Comparison of ENCODE assay signal across 1 cellular context in the genomic region with DNA sequence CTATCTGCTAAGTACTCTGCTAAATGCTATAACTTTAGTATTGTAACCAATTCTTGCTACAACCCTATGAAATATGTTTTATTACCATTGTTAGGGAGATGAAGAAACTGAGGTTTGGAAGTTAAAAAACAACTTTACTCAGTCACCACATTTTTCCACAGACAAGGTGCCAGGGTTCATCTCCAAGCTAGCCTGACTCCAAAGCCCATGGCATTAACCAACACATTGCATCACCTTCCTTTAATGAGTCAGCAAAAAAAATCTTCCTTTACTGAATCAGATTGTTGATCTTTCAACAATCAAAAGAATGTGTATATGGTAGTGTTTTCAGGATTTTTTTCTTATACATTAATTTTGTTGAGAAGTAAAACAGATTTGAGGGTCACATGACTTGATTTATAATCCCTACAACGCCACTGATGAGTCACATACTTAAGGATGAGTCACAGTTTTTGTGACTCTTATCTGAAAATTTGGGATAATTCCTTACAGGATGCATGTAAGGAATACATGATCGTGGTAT.
TF ChIP-seq lines count a peak whose summit lies in the region.

No MANE protein-coding gene starts in this region.

TF ChIP-seq in K562, 482 proteins besides CTCF, POLR2A, EP300 and RAD21 (continued from another document and continues in another):
- TF ChIP-seq, protein P1, sequence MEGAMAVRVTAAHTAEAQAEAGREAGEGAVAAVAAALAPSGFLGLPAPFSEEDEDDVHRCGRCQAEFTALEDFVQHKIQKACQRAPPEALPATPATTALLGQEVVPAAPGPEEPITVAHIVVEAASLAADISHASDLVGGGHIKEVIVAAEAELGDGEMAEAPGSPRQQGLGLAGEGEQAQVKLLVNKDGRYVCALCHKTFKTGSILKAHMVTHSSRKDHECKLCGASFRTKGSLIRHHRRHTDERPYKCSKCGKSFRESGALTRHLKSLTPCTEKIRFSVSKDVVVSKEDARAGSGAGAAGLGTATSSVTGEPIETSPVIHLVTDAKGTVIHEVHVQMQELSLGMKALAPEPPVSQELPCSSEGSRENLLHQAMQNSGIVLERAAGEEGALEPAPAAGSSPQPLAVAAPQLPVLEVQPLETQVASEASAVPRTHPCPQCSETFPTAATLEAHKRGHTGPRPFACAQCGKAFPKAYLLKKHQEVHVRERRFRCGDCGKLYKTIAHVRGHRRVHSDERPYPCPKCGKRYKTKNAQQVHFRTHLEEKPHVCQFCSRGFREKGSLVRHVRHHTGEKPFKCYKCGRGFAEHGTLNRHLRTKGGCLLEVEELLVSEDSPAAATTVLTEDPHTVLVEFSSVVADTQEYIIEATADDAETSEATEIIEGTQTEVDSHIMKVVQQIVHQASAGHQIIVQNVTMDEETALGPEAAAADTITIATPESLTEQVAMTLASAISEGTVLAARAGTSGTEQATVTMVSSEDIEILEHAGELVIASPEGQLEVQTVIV (CRISPR knock-in tag; IDR thresholded peaks at IDR 0.05; ENCODE audit: borderline replicate concordance) = no peak
- TF ChIP-seq, protein P2, sequence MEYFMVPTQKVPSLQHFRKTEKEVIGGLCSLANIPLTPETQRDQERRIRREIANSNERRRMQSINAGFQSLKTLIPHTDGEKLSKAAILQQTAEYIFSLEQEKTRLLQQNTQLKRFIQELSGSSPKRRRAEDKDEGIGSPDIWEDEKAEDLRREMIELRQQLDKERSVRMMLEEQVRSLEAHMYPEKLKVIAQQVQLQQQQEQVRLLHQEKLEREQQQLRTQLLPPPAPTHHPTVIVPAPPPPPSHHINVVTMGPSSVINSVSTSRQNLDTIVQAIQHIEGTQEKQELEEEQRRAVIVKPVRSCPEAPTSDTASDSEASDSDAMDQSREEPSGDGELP (CRISPR knock-in tag; IDR thresholded peaks at IDR 0.05; ENCODE audit: borderline replicate concordance) = no peak
- TF ChIP-seq CC2D1A (IDR thresholded peaks at IDR 0.05) (no peak), RB1 (IDR thresholded peaks at IDR 0.05; ENCODE audit: low read depth) (no peak), SP2 (IDR thresholded peaks at IDR 0.05; ENCODE audit: extremely low read depth, low read depth, low read length, poor library complexity, severe bottlenecking) (no peak), ZC3H11A (IDR thresholded peaks at IDR 0.05; ENCODE audit: low read depth, low read length) (no peak), ZFP1 (CRISPR knock-in tag; IDR thresholded peaks at IDR 0.05) (no peak), TCF7 (IDR thresholded peaks at IDR 0.05; ENCODE audit: borderline replicate concordance) (no peak), POU5F1 (IDR thresholded peaks at IDR 0.05; ENCODE audit: borderline replicate concordance, low read depth, low read length, partially characterized antibody) (no peak), KLF16 (IDR thresholded peaks at IDR 0.05) (no peak), KLF10 (CRISPR knock-in tag; IDR thresholded peaks at IDR 0.05) (no peak), EWSR1 (IDR thresholded peaks at IDR 0.05; ENCODE audit: borderline replicate concordance, low read depth, partially characterized antibody) (no peak), ZNF146 (CRISPR knock-in tag; IDR thresholded peaks at IDR 0.05; ENCODE audit: unreplicated experiment) (no peak), KLF1 (tag; IDR thresholded peaks at IDR 0.05) (no peak), ZNF778 (CRISPR knock-in tag; IDR thresholded peaks at IDR 0.05) (no peak), NFRKB (IDR thresholded peaks at IDR 0.05; ENCODE audit: low read depth) (peak; percentile 87), NCOA1 (IDR thresholded peaks at IDR 0.05; ENCODE audit: low read depth) (peak; percentile 64; the same call in 1 of the 2 replicates), ZNF586 (CRISPR knock-in tag; conservative IDR thresholded peaks at IDR 0.05) (no peak), POLR2B (IDR thresholded peaks at IDR 0.05; ENCODE audit: low read depth, partially characterized antibody) (no peak), CXXC5 (CRISPR knock-in tag; IDR thresholded peaks at IDR 0.05) (peak; percentile 89), ZNF445 (CRISPR knock-in tag; IDR thresholded peaks at IDR 0.05; ENCODE audit: low read depth) (no peak), MECOM (CRISPR knock-in tag; IDR thresholded peaks at IDR 0.05) (peak; percentile 34; the same call in 1 of the 2 replicates), PCBP2 (IDR thresholded peaks at IDR 0.05; ENCODE audit: low read depth, low read length, poor library complexity, severe bottlenecking) (no peak), ZNF609 (CRISPR knock-in tag; IDR thresholded peaks at IDR 0.05; ENCODE audit: borderline replicate concordance) (no peak), SMARCC2 (IDR thresholded peaks at IDR 0.05; ENCODE audit: low read depth) (peak; percentile 98)
- TF ChIP-seq, protein P3, sequence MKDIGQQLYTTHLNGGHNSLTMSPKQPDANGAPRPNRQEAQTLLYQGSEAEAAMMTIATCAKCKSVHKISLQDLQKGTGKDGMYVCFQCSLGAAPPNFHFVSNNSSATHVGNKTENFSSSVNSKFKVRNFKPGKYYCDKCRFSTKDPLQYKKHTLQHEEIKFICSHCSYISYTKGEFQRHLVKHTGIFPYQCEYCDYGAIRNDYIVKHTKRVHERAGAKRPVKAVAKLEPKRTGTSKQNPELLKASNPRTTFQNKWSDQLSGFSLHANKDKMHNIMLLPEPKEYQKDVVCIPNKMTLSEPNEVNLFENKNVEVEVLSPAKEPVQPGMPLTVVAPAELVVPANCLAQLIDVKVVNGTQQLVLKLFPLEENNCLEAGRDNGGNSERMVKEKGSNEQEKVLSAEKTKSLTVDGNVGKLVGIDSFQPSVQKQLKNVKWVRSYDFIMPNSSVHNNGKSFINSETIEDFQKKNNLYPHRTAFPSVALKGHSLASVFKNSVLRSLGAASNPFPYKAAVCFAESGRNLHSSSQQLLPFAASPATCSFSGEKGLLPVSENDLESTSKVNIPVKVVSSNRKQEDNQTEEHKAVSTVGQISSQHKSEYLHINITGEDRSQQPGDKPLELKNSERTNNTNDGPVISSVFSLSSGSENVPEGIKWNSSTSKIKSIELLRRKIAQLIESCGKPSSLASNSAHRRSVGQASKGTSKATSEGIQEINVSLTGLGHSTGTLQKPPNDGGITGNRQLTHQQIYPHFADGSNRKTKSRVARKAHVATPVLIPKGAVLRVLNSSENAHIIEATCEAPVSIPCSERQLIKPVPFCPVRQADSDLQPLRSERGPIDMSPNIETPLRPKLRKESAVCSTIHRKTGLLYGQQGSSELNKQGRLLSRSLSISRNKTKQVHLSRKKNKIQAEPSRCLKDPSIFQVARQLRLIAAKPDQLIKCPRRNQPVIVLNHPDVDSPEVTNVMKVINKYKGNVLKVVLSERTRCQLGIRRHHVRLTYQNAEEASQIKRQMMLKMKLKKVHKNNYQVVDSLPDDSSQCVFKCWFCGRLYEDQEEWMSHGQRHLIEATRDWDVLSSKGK (CRISPR knock-in tag; IDR thresholded peaks at IDR 0.05) = no peak
- TF ChIP-seq, protein P4, sequence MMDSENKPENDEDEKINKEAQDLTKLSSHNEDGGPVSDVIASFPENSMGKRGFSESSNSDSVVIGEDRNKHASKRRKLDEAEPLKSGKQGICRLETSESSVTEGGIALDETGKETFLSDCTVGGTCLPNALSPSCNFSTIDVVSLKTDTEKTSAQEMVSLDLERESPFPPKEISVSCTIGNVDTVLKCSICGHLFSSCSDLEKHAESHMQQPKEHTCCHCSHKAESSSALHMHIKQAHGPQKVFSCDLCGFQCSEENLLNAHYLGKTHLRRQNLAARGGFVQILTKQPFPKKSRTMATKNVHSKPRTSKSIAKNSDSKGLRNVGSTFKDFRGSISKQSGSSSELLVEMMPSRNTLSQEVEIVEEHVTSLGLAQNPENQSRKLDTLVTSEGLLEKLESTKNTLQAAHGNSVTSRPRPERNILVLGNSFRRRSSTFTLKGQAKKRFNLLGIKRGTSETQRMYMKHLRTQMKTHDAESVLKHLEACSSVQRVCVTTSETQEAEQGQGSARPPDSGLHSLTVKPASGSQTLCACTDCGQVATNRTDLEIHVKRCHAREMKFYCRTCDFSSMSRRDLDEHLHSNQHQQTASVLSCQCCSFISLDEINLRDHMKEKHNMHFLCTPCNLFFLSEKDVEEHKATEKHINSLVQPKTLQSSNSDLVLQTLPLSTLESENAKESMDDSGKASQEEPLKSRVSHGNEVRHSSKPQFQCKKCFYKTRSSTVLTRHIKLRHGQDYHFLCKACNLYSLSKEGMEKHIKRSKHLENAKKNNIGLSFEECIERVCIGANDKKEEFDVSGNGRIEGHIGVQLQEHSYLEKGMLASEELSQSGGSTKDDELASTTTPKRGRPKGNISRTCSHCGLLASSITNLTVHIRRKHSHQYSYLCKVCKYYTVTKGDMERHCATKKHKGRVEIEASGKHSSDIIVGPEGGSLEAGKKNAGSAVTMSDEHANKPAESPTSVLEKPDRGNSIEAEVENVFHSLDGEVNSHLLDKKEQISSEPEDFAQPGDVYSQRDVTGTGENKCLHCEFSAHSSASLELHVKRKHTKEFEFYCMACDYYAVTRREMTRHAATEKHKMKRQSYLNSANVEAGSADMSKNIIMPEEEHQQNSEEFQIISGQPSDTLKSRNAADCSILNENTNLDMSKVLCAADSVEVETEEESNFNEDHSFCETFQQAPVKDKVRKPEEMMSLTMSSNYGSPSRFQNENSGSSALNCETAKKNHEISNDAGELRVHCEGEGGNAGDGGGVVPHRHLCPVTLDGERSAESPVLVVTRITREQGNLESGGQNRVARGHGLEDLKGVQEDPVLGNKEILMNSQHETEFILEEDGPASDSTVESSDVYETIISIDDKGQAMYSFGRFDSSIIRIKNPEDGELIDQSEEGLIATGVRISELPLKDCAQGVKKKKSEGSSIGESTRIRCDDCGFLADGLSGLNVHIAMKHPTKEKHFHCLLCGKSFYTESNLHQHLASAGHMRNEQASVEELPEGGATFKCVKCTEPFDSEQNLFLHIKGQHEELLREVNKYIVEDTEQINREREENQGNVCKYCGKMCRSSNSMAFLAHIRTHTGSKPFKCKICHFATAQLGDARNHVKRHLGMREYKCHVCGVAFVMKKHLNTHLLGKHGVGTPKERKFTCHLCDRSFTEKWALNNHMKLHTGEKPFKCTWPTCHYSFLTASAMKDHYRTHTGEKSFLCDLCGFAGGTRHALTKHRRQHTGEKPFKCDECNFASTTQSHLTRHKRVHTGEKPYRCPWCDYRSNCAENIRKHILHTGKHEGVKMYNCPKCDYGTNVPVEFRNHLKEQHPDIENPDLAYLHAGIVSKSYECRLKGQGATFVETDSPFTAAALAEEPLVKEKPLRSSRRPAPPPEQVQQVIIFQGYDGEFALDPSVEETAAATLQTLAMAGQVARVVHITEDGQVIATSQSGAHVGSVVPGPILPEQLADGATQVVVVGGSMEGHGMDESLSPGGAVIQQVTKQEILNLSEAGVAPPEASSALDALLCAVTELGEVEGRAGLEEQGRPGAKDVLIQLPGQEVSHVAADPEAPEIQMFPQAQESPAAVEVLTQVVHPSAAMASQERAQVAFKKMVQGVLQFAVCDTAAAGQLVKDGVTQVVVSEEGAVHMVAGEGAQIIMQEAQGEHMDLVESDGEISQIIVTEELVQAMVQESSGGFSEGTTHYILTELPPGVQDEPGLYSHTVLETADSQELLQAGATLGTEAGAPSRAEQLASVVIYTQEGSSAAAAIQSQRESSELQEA (IDR thresholded peaks at IDR 0.05; ENCODE audit: low read depth) = no peak
- TF ChIP-seq, protein P5, sequence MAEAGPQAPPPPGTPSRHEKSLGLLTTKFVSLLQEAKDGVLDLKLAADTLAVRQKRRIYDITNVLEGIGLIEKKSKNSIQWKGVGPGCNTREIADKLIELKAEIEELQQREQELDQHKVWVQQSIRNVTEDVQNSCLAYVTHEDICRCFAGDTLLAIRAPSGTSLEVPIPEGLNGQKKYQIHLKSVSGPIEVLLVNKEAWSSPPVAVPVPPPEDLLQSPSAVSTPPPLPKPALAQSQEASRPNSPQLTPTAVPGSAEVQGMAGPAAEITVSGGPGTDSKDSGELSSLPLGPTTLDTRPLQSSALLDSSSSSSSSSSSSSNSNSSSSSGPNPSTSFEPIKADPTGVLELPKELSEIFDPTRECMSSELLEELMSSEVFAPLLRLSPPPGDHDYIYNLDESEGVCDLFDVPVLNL (CRISPR knock-in tag; IDR thresholded peaks at IDR 0.05; ENCODE audit: low read depth) = no peak
